ENCODE assay signal across 25 cellular contexts in genomic region chr5:167561796-167562195, GRCh38.
DNase-seq lines count a peak whose midpoint lies in the region; ATAC-seq and TF ChIP-seq lines count a peak whose summit lies in the region.
"Had no signal": no experiment of that assay in that cellular context is flagged by ENCODE, and none has a peak within 500 bp of the region (broad histone marks: within the 10 kb centered on the region; RNA-seq: fewer than 3 reads in every experiment).

No MANE protein-coding gene starts in this region.

- DNase-seq in SK-N-SH (no peak), LNCaP clone FGC (ENCODE audit: low read depth) (no peak), endodermal cell (peak; percentile 74), HFFc6 (no peak)
- DNase-seq in activated T-helper 1 cell treated with anti-CD3 and anti-CD28 coated beads, Interleukin-12 subunit alpha, Interleukin-12 subunit beta, Interleukin-2, Interleukin-4 antibody, amounts not matched to agents 30 ng/mL and 10 ng/mL and 1 ng/mL, durations not matched to agents 14 hours and 24 hours and 36 hours (ENCODE audit: low spot score): no peak
- DNase-seq in activated CD4-positive, alpha-beta T cell treated with anti-CD3 and anti-CD28 coated beads, Interleukin-2, amount 10 ng/mL, durations not matched to agents 7 days and 5 days: no peak
- DNase-seq: ACHN; CD4-positive, alpha-beta T cell; DMS53; GDM1; MV-4-11; NCI-H1105; NCI-H146; NCI-H2029; NCI-H446 treated with DMSO at 0.1 percent for 48 hours; NCI-H526 treated with DMSO at 0.1 percent for 48 hours; SHP77 treated with DMSO at 0.1 percent for 48 hours; SW 1271 had no signal

- CTCF ChIA-PET in SK-N-SH (lab: Yijun Ruan, JAX): interaction anchor here (1.3 to 2.0 kb wide), 2 partner anchors 9 to 513 kb away, joined by 4 to 6 read pairs; no protein-coding TSS in a partner anchor
- CTCF ChIA-PET in activated CD4-positive, alpha-beta T cell treated with anti-CD3 and anti-CD28 coated beads, Interleukin-2, amount 10 ng/mL, durations not matched to agents 7 days and 5 days (lab: Charles Lee): interaction anchor here (0.6 kb wide), 1 partner anchor 473 kb away, joined by 3 read pairs; no protein-coding TSS in a partner anchor

- TF ChIP-seq CTCF in SK-N-SH (IDR thresholded peaks at IDR 0.05): no peak
- TF ChIP-seq CTCF in LNCaP clone FGC (IDR thresholded peaks at IDR 0.05; ENCODE audit: control insufficient read depth, extremely low read depth, insufficient read depth): peak; percentile 17; the same call in 1 of the 2 replicates
- no peak for TF ChIP-seq CTCF in endodermal cell (conservative IDR thresholded peaks at IDR 0.05)
- TF ChIP-seq CTCF in HFFc6 (IDR thresholded peaks at IDR 0.05): no peak

- H2AFZ ChIP-seq in SK-N-SH (ENCODE audit: low read depth): no peak overlapping the region

- intact Hi-C loops in activated T-helper 1 cell treated with anti-CD3 and anti-CD28 coated beads, Interleukin-12 subunit alpha, Interleukin-12 subunit beta, Interleukin-2, Interleukin-4 antibody, amounts not matched to agents 30 ng/mL and 10 ng/mL and 1 ng/mL, durations not matched to agents 14 hours and 24 hours and 36 hours (cut with micrococcal nuclease): no loop called here

- H3K9me2 ChIP-seq in SK-N-SH: no peaks in the 10 kb centered on the region

- POLR2A ChIA-PET in SK-N-SH (lab: Yijun Ruan, JAX): no interaction called here
- POLR2A ChIA-PET in activated CD4-positive, alpha-beta T cell treated with anti-CD3 and anti-CD28 coated beads, Interleukin-2, amount 10 ng/mL, durations not matched to agents 7 days and 5 days (lab: Charles Lee): no interaction called here

- H3K4me3 Mint-ChIP-seq in endodermal cell: no peak overlapping the region
- no peak overlapping the region for H3K4me3 Mint-ChIP-seq in activated T-helper 1 cell treated with anti-CD3 and anti-CD28 coated beads, Interleukin-12 subunit alpha, Interleukin-12 subunit beta, Interleukin-2, Interleukin-4 antibody, amounts not matched to agents 30 ng/mL and 10 ng/mL and 1 ng/mL, durations not matched to agents 14 hours and 24 hours and 36 hours
- no peak overlapping the region for H3K4me3 Mint-ChIP-seq in HFFc6
- no peak overlapping the region for H3K4me3 Mint-ChIP-seq in activated CD4-positive, alpha-beta T cell treated with anti-CD3 and anti-CD28 coated beads, Interleukin-2, amount 10 ng/mL, durations not matched to agents 7 days and 5 days
- H3K4me3 Mint-ChIP-seq: CD4-positive, alpha-beta T cell; T-helper 1 cell treated with Interleukin-12 subunit alpha and Interleukin-12 subunit beta and Interleukin-4 antibody, amounts not matched to agents 30 μg/mL and 1 μg/mL, for 36 hours had no signal

- ATAC-seq in SK-N-SH treated with all-trans-retinoic acid at 6 μM for 48 hours (no peak), GM18858 (IDR thresholded peaks at IDR 0.05; ENCODE audit: unreplicated experiment) (no peak)
- ATAC-seq: Panc1 had no signal

- no peak overlapping the region for H3K4me2 ChIP-seq in SK-N-SH
- H3K4me2 ChIP-seq: BLaER1 had no signal

- H3K79me2 ChIP-seq in SK-N-SH (ENCODE audit: insufficient read depth): no peaks in the 10 kb centered on the region

- H3K4me1 ChIP-seq in SK-N-SH (ENCODE audit: control insufficient read depth in 1 of 2, insufficient read depth in 2 of 2, low read depth in 1 of 2, low read length in 1 of 2): no peaks in the 10 kb centered on the region; a peak in 1 of 4 replicates
- H3K4me1 ChIP-seq in endodermal cell (ENCODE audit: control insufficient read depth, insufficient read depth, low read length): peaks cover 16% of the 10 kb centered on the region

- no peaks in the 10 kb centered on the region for H4K20me1 ChIP-seq in SK-N-SH (ENCODE audit: insufficient read depth)
- H4K20me1 ChIP-seq: BLaER1 had no signal

- H3K36me3 ChIP-seq in SK-N-SH (replicated peaks in 1 of 2; ENCODE audit: control insufficient read depth in 1 of 2, insufficient read depth in 2 of 2, low read length in 1 of 2) (no peaks in the 10 kb centered on the region), endodermal cell (ENCODE audit: control insufficient read depth, insufficient read depth, low read length) (no peaks in the 10 kb centered on the region)
- H3K36me3 ChIP-seq: BLaER1 had no signal

- H3F3A ChIP-seq in SK-N-SH (replicated peaks; ENCODE audit: insufficient read depth): no peaks in the 10 kb centered on the region

- 70% methylated on average over 9 of the region's 9 CpGs for WGBS in SK-N-SH (ENCODE audit: low lambda C conversion rate)
- WGBS in endodermal cell (ENCODE audit: insufficient coverage in 1 of 2, insufficient read length in 1 of 2), 2 experiments: 66% methylated on average over 7 to 9 of the region's 9 CpGs

- peak; percentile 22; the same call in 1 of the 2 replicates for TF ChIP-seq RAD21 in SK-N-SH (IDR thresholded peaks at IDR 0.05; ENCODE audit: low read length)

- H3K36me3 Mint-ChIP-seq in endodermal cell (ENCODE audit: low read depth): peaks cover 2% of the 10 kb centered on the region
- no peaks in the 10 kb centered on the region for H3K36me3 Mint-ChIP-seq in activated T-helper 1 cell treated with anti-CD3 and anti-CD28 coated beads, Interleukin-12 subunit alpha, Interleukin-12 subunit beta, Interleukin-2, Interleukin-4 antibody, amounts not matched to agents 30 ng/mL and 10 ng/mL and 1 ng/mL, durations not matched to agents 14 hours and 24 hours and 36 hours (ENCODE audit: low read depth)
- H3K36me3 Mint-ChIP-seq in HFFc6 (ENCODE audit: low read depth): no peaks in the 10 kb centered on the region
- H3K36me3 Mint-ChIP-seq in activated CD4-positive, alpha-beta T cell treated with anti-CD3 and anti-CD28 coated beads, Interleukin-2, amount 10 ng/mL, durations not matched to agents 7 days and 5 days (ENCODE audit: low read depth): no peaks in the 10 kb centered on the region

- H3K27me3 Mint-ChIP-seq in endodermal cell (ENCODE audit: insufficient read depth): no peaks in the 10 kb centered on the region
- H3K27me3 Mint-ChIP-seq in activated T-helper 1 cell treated with anti-CD3 and anti-CD28 coated beads, Interleukin-12 subunit alpha, Interleukin-12 subunit beta, Interleukin-2, Interleukin-4 antibody, amounts not matched to agents 30 ng/mL and 10 ng/mL and 1 ng/mL, durations not matched to agents 14 hours and 24 hours and 36 hours (ENCODE audit: insufficient read depth): no peaks in the 10 kb centered on the region
- H3K27me3 Mint-ChIP-seq in HFFc6 (ENCODE audit: insufficient read depth): peaks cover 14% of the 10 kb centered on the region
- no peaks in the 10 kb centered on the region for H3K27me3 Mint-ChIP-seq in activated CD4-positive, alpha-beta T cell treated with anti-CD3 and anti-CD28 coated beads, Interleukin-2, amount 10 ng/mL, durations not matched to agents 7 days and 5 days

- no peak overlapping the region for H3K27ac Mint-ChIP-seq in endodermal cell
- no peak overlapping the region for H3K27ac Mint-ChIP-seq in activated T-helper 1 cell treated with anti-CD3 and anti-CD28 coated beads, Interleukin-12 subunit alpha, Interleukin-12 subunit beta, Interleukin-2, Interleukin-4 antibody, amounts not matched to agents 30 ng/mL and 10 ng/mL and 1 ng/mL, durations not matched to agents 14 hours and 24 hours and 36 hours
- H3K27ac Mint-ChIP-seq in HFFc6: no peak overlapping the region
- H3K27ac Mint-ChIP-seq in activated CD4-positive, alpha-beta T cell treated with anti-CD3 and anti-CD28 coated beads, Interleukin-2, amount 10 ng/mL, durations not matched to agents 7 days and 5 days: no peak overlapping the region
- H3K27ac Mint-ChIP-seq: CD4-positive, alpha-beta T cell; T-helper 1 cell treated with Interleukin-12 subunit alpha and Interleukin-12 subunit beta and Interleukin-4 antibody, amounts not matched to agents 30 μg/mL and 1 μg/mL, for 36 hours had no signal

- H3K9ac ChIP-seq in SK-N-SH: no peak overlapping the region
- H3K9ac ChIP-seq in endodermal cell (ENCODE audit: extremely low read depth, low read length, poor library complexity, severe bottlenecking): no peak overlapping the region
- H3K9ac ChIP-seq: BLaER1 had no signal

- peaks cover 6% of the 10 kb centered on the region for H3K9me3 Mint-ChIP-seq in endodermal cell
- H3K9me3 Mint-ChIP-seq in activated T-helper 1 cell treated with anti-CD3 and anti-CD28 coated beads, Interleukin-12 subunit alpha, Interleukin-12 subunit beta, Interleukin-2, Interleukin-4 antibody, amounts not matched to agents 30 ng/mL and 10 ng/mL and 1 ng/mL, durations not matched to agents 14 hours and 24 hours and 36 hours: no peaks in the 10 kb centered on the region
- no peaks in the 10 kb centered on the region for H3K9me3 Mint-ChIP-seq in HFFc6
- no peaks in the 10 kb centered on the region for H3K9me3 Mint-ChIP-seq in activated CD4-positive, alpha-beta T cell treated with anti-CD3 and anti-CD28 coated beads, Interleukin-2, amount 10 ng/mL, durations not matched to agents 7 days and 5 days
- H3K9me3 Mint-ChIP-seq: T-helper 1 cell treated with Interleukin-12 subunit alpha and Interleukin-12 subunit beta and Interleukin-4 antibody, amounts not matched to agents 30 μg/mL and 1 μg/mL, for 36 hours had no signal

- H3K4me1 Mint-ChIP-seq in endodermal cell (peaks cover 54% of the 10 kb centered on the region), HFFc6 (ENCODE audit: low read depth) (no peaks in the 10 kb centered on the region)
- no peaks in the 10 kb centered on the region for H3K4me1 Mint-ChIP-seq in activated T-helper 1 cell treated with anti-CD3 and anti-CD28 coated beads, Interleukin-12 subunit alpha, Interleukin-12 subunit beta, Interleukin-2, Interleukin-4 antibody, amounts not matched to agents 30 ng/mL and 10 ng/mL and 1 ng/mL, durations not matched to agents 14 hours and 24 hours and 36 hours (ENCODE audit: low read depth)
- H3K4me1 Mint-ChIP-seq in activated CD4-positive, alpha-beta T cell treated with anti-CD3 and anti-CD28 coated beads, Interleukin-2, amount 10 ng/mL, durations not matched to agents 7 days and 5 days: no peaks in the 10 kb centered on the region

- H3K27ac ChIP-seq in SK-N-SH (ENCODE audit: low read depth in 2 of 2, low read length in 1 of 2) (no peak overlapping the region), endodermal cell (ENCODE audit: low read depth, low read length) (no peak overlapping the region)
- H3K27ac ChIP-seq: 22Rv1, BLaER1, HL-60 had no signal

- H3K4me3 ChIP-seq in SK-N-SH (ENCODE audit: low read depth in 2 of 2, low read length in 1 of 2) (no peak overlapping the region), LNCaP clone FGC (ENCODE audit: low read depth, low read length) (no peak overlapping the region), endodermal cell (ENCODE audit: low read length) (peak overlapping the region; percentile 13)
- H3K4me3 ChIP-seq: BLaER1 had no signal

- H3K9me3 ChIP-seq in SK-N-SH (no peaks in the 10 kb centered on the region), endodermal cell (ENCODE audit: control insufficient read depth, low read length) (peaks cover 10% of the 10 kb centered on the region)

- H3K27me3 ChIP-seq in SK-N-SH (ENCODE audit: insufficient read depth) (no peaks in the 10 kb centered on the region), endodermal cell (ENCODE audit: control insufficient read depth, insufficient read depth, low read length, poor library complexity, severe bottlenecking) (no peaks in the 10 kb centered on the region)
- H3K27me3 ChIP-seq: BLaER1 had no signal

- TF ChIP-seq EP300 in SK-N-SH (IDR thresholded peaks at IDR 0.05; ENCODE audit: borderline replicate concordance in 1 of 2, low read depth in 1 of 2, low read length in 1 of 2): no peak

TF ChIP-seq in SK-N-SH, 30 proteins besides CTCF, POLR2A, EP300 and RAD21 (continues in another document):
- no peak for TF ChIP-seq SMC3 (IDR thresholded peaks at IDR 0.05; ENCODE audit: low read depth, low read length)
